12 cellular contexts compared by ENCODE assay signal in the genomic region with DNA sequence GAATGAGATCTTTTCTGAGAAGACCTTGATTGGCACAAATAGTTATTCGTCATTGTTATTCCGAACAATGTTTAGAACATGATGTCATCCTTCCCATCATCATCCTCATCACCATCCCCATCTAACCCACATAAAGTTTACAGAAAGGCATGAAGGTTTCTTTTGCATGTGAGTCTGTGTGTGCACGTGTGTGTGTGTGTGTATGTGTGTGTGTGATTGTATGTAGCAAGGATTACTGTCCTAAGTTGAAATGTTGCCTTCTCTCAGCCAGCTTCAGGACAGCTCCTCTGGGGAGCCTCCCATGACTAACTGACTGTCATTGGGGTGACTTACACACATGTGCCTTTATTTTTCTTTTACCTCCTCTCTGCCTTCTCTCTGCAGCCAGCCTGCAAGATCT.
DNase-seq lines count a peak whose midpoint lies in the region; ATAC-seq and TF ChIP-seq lines count a peak whose summit lies in the region.
"Had no signal": no experiment of that assay in that cellular context is flagged by ENCODE, and none has a peak within 500 bp of the region (broad histone marks: within the 10 kb centered on the region; RNA-seq: fewer than 3 reads in every experiment).

No MANE protein-coding gene starts in this region.

- H3K4me3 Mint-ChIP-seq in activated T-cell treated with anti-CD3 and anti-CD28 coated beads, Interleukin-2, amount 50 U/mL, for 72 hours = peak overlapping the region; percentile 22 to 67
- peak overlapping the region in 2 of 3 donors; percentile 21 to 82 for H3K4me3 Mint-ChIP-seq in T-cell
- H3K4me3 Mint-ChIP-seq: neural crest cell; stimulated activated memory B cell treated with anti-CD40 and anti-IgM and Interleukin-4, amounts not matched to agents 10 μg/mL and 1 μg/mL and 100 μg/mL, for 72 hours had no signal

- peaks cover 63% of the 10 kb centered on the region for H3K4me1 Mint-ChIP-seq in activated T-cell treated with anti-CD3 and anti-CD28 coated beads, Interleukin-2, amount 50 U/mL, for 72 hours (ENCODE audit: low read depth)
- H3K4me1 Mint-ChIP-seq in T-cell = peaks cover 79 to 89% (median 79%) of the 10 kb centered on the region in 3 donors
- H3K4me1 Mint-ChIP-seq: neural crest cell had no signal

- H3K4me3 ChIP-seq in effector memory CD4-positive, alpha-beta T cell (ENCODE audit: insufficient read depth, low read depth, low read length, poor library complexity, severe bottlenecking) = no peak overlapping the region
- peak overlapping the region; percentile 28 for H3K4me3 ChIP-seq in skeletal muscle satellite cell (ENCODE audit: low read length)

- peak overlapping the region; percentile 7 for H3K27ac ChIP-seq in effector memory CD4-positive, alpha-beta T cell (ENCODE audit: insufficient read depth, low read length, poor library complexity, severe bottlenecking)
- H3K27ac ChIP-seq: RWPE1 had no signal

- H3K27ac Mint-ChIP-seq in activated T-cell treated with anti-CD3 and anti-CD28 coated beads, Interleukin-2, amount 50 U/mL, for 72 hours = peak overlapping the region; percentile 61
- peak overlapping the region; percentile 25 to 75 for H3K27ac Mint-ChIP-seq in T-cell
- H3K27ac Mint-ChIP-seq: stimulated activated memory B cell treated with anti-CD40 and anti-IgM and Interleukin-4, amounts not matched to agents 10 μg/mL and 1 μg/mL and 100 μg/mL, for 72 hours had no signal

- H3K27me3 ChIP-seq in effector memory CD4-positive, alpha-beta T cell (replicated peaks; ENCODE audit: control insufficient read depth, insufficient read depth, low read length, poor library complexity, severe bottlenecking) = no peaks in the 10 kb centered on the region
- H3K27me3 ChIP-seq in skeletal muscle satellite cell (ENCODE audit: control insufficient read depth, insufficient read depth, low read length) = no peaks in the 10 kb centered on the region

- DNase-seq in activated T-cell treated with anti-CD3 and anti-CD28 coated beads, Interleukin-2, amount 50 U/mL, for 72 hours = peak in 1 of 2 donors; percentile 11
- DNase-seq in activated T-cell treated with anti-CD3 and anti-CD28 coated beads for 4 hours = no peak
- DNase-seq in T-cell = no peak
- no peak for DNase-seq in effector memory CD4-positive, alpha-beta T cell
- no peak for DNase-seq in hepatic stellate cell (ENCODE audit: low spot score)
- no peak for DNase-seq in OCI-M1 (lab: John Stamatoyannopoulos, UW)
- DNase-seq in GM10266 (ENCODE audit: extremely low spot score) = no peak
- DNase-seq: amygdala had no signal

- no peaks in the 10 kb centered on the region for H3K36me3 ChIP-seq in effector memory CD4-positive, alpha-beta T cell (ENCODE audit: control insufficient read depth, insufficient read depth, low read length)
- no peaks in the 10 kb centered on the region for H3K36me3 ChIP-seq in skeletal muscle satellite cell (ENCODE audit: insufficient read depth, low read length)

- H3K9me3 ChIP-seq in effector memory CD4-positive, alpha-beta T cell (ENCODE audit: control insufficient read depth, low read length) = no peaks in the 10 kb centered on the region
- H3K9me3 ChIP-seq in skeletal muscle satellite cell (replicated peaks; ENCODE audit: low read length) = no peaks in the 10 kb centered on the region

- peaks cover 56% of the 10 kb centered on the region for H3K4me1 ChIP-seq in effector memory CD4-positive, alpha-beta T cell (ENCODE audit: control insufficient read depth, insufficient read depth, low read length, poor library complexity, severe bottlenecking)
- peaks cover 22% of the 10 kb centered on the region for H3K4me1 ChIP-seq in skeletal muscle satellite cell (ENCODE audit: control insufficient read depth, insufficient read depth, low read length)

- H3K27me3 Mint-ChIP-seq in activated T-cell treated with anti-CD3 and anti-CD28 coated beads, Interleukin-2, amount 50 U/mL, for 72 hours (ENCODE audit: low read depth) = peaks cover 18% of the 10 kb centered on the region
- peaks cover 0 to 9% of the 10 kb centered on the region in 2 donors for H3K27me3 Mint-ChIP-seq in T-cell
- H3K27me3 Mint-ChIP-seq: stimulated activated memory B cell treated with anti-CD40 and anti-IgM and Interleukin-4, amounts not matched to agents 10 μg/mL and 1 μg/mL and 100 μg/mL, for 72 hours had no signal

- CTCF ChIA-PET in T-cell (lab: Charles Lee) = interaction anchor here (0.5 to 0.9 kb wide), 2 partner anchors 59 to 524 kb away, joined by 3 to 7 read pairs; no protein-coding TSS in a partner anchor

- ATAC-seq in activated T-cell treated with anti-CD3 and anti-CD28 coated beads, Interleukin-2, amount 50 U/mL, for 72 hours (replicated peaks in 1 of 2) = peak; percentile 33 to 45
- ATAC-seq in T-cell (replicated peaks in 1 of 4) = no peak

- peaks cover 0 to 3% of the 10 kb centered on the region in 2 donors for H3K9me3 Mint-ChIP-seq in activated T-cell treated with anti-CD3 and anti-CD28 coated beads, Interleukin-2, amount 50 U/mL, for 72 hours
- no peaks in the 10 kb centered on the region for H3K9me3 Mint-ChIP-seq in T-cell
- H3K9me3 Mint-ChIP-seq: neural crest cell; stimulated activated memory B cell treated with anti-CD40 and anti-IgM and Interleukin-4, amounts not matched to agents 10 μg/mL and 1 μg/mL and 100 μg/mL, for 72 hours had no signal

- POLR2A ChIA-PET in T-cell (lab: Charles Lee) = no interaction called here

- TF ChIP-seq CTCF in GM10266 (IDR thresholded peaks at IDR 0.05; ENCODE audit: control insufficient read depth, insufficient read depth, low read depth, missing control alignments) = no peak

- H3K9ac ChIP-seq in skeletal muscle satellite cell (ENCODE audit: low read depth, low read length) = no peak overlapping the region

- peaks cover 0 to 2% of the 10 kb centered on the region in 2 donors for H3K36me3 Mint-ChIP-seq in activated T-cell treated with anti-CD3 and anti-CD28 coated beads, Interleukin-2, amount 50 U/mL, for 72 hours (ENCODE audit: insufficient read depth in 2 of 2)
- H3K36me3 Mint-ChIP-seq in T-cell = peaks cover under 1% of the 10 kb centered on the region
- H3K36me3 Mint-ChIP-seq: stimulated activated memory B cell treated with anti-CD40 and anti-IgM and Interleukin-4, amounts not matched to agents 10 μg/mL and 1 μg/mL and 100 μg/mL, for 72 hours had no signal

- H3K4me2 ChIP-seq in skeletal muscle satellite cell (ENCODE audit: low read length) = peak overlapping the region; percentile 68

Comparison
In these comparisons a context has a peak if more than half of its experiments do, and no peak if none do; other contexts are left out.
1. ATAC-seq: peak in activated T-cell treated with anti-CD3 and anti-CD28 coated beads, Interleukin-2, amount 50 U/mL, for 72 hours (2 of 2); none in T-cell (0 of 4).